1 cellular context compared by ENCODE assay signal in the genomic region with DNA sequence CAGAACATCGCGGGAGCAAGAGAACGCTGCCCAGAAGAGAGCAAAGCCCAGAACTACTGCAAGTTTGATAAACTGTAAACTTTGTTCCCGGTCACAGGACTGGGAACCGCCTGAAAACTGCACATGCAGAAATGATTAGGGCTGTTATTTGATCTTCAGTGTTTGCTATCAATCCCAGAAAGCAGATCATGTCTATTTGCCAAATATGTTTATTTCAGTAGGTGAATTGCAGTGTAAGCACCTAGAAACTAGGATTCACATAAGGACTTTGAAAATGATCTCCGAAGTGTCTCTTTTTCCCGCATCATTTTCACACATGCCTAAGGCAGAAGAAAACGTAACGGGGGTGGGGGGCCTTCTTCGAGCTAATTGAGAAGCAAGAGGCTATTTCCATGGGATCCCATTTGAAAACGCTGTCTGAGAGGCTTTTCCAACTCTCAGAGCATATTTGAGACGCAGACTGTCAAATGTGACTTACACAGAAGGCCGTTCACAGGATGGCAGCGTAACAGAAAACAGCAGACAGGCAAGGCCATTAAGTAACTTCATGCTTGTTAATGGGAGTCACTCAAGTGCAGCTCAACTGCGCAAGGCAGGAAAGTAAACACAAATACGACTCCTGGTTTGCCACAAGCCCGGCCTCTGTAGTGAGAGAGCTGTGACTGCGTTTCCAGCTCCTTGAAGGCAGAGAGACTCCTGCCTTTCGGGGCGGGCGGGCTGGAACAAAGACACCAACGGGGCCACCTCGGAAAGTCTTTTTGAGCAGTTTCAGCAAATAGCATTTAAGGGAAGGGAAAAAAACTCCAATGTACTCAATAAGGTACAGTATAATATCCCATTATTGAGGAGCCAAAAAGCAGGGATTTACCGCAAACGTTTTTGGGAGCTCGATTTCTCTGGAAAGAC.
TF ChIP-seq lines count a peak whose summit lies in the region.

No MANE protein-coding gene starts in this region.

TF ChIP-seq in HepG2, 621 proteins besides CTCF, POLR2A, EP300 and RAD21 (continued from another document and continues in another):
- TF ChIP-seq, protein P1, sequence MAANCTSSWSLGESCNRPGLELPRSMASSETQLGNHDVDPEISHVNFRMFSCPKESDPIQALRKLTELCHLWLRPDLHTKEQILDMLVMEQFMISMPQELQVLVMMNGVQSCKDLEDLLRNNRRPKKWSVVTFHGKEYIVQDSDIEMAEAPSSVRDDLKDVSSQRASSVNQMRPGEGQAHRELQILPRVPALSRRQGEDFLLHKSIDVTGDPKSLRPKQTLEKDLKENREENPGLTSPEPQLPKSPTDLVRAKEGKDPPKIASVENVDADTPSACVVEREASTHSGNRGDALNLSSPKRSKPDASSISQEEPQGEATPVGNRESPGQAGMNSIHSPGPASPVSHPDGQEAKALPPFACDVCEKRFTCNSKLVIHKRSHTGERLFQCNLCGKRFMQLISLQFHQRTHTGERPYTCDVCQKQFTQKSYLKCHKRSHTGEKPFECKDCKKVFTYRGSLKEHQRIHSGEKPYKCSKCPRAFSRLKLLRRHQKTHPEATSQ (CRISPR knock-in tag; IDR thresholded peaks at IDR 0.05; ENCODE audit: borderline replicate concordance): peak; percentile 67
- TF ChIP-seq ELF3 (CRISPR knock-in tag; IDR thresholded peaks at IDR 0.05): peak; percentile 49; the same call in 1 of the 2 replicates
- no peak; the same call in 1 of the 2 replicates for TF ChIP-seq ZNF800 (CRISPR knock-in tag; IDR thresholded peaks at IDR 0.05)
- TF ChIP-seq HES4 (CRISPR knock-in tag; IDR thresholded peaks at IDR 0.05; ENCODE audit: borderline replicate concordance): no peak
- TF ChIP-seq ZNF30 (CRISPR knock-in tag; IDR thresholded peaks at IDR 0.05): peak; percentile 88; the same call in 1 of the 2 replicates
- peak; percentile 78; the same call in 1 of the 2 replicates for TF ChIP-seq MYNN (CRISPR knock-in tag; IDR thresholded peaks at IDR 0.05; ENCODE audit: low read depth)
- TF ChIP-seq MEIS2 (CRISPR knock-in tag; IDR thresholded peaks at IDR 0.05): peak; percentile 92
- peak; percentile 42; the same call in 1 of the 2 replicates for TF ChIP-seq ZNF672 (CRISPR knock-in tag; IDR thresholded peaks at IDR 0.05)
- TF ChIP-seq RBAK (CRISPR knock-in tag; IDR thresholded peaks at IDR 0.05): peak; percentile 40; the same call in 1 of the 2 replicates
- TF ChIP-seq ZMYM3 (CRISPR knock-in tag; IDR thresholded peaks at IDR 0.05): peak; percentile 92
- peak; percentile 82 for TF ChIP-seq ZNF644 (CRISPR knock-in tag; IDR thresholded peaks at IDR 0.05; ENCODE audit: low read depth)
- TF ChIP-seq ZNF343 (CRISPR knock-in tag; IDR thresholded peaks at IDR 0.05): no peak; the same call in 1 of the 2 replicates
- TF ChIP-seq PHB2 (IDR thresholded peaks at IDR 0.05; ENCODE audit: partially characterized antibody): no peak
- TF ChIP-seq HBP1 (CRISPR knock-in tag; IDR thresholded peaks at IDR 0.05; ENCODE audit: low read depth): no peak
- TF ChIP-seq PHF8 (CRISPR knock-in tag; IDR thresholded peaks at IDR 0.05): peak; percentile 59
- TF ChIP-seq ZNF260 (CRISPR knock-in tag; IDR thresholded peaks at IDR 0.05; ENCODE audit: borderline replicate concordance, low read depth): no peak
- peak; percentile 36; the same call in 1 of the 2 replicates for TF ChIP-seq ZSCAN22 (CRISPR knock-in tag; IDR thresholded peaks at IDR 0.05)
- no peak for TF ChIP-seq TEAD2 (CRISPR knock-in tag; IDR thresholded peaks at IDR 0.05)
- TF ChIP-seq, protein P2, sequence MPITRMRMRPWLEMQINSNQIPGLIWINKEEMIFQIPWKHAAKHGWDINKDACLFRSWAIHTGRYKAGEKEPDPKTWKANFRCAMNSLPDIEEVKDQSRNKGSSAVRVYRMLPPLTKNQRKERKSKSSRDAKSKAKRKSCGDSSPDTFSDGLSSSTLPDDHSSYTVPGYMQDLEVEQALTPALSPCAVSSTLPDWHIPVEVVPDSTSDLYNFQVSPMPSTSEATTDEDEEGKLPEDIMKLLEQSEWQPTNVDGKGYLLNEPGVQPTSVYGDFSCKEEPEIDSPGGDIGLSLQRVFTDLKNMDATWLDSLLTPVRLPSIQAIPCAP (CRISPR knock-in tag; IDR thresholded peaks at IDR 0.05; ENCODE audit: low read depth): no peak
- TF ChIP-seq TAF1 (CRISPR knock-in tag; IDR thresholded peaks at IDR 0.05): peak; percentile 80; the same call in 1 of the 2 replicates
- no peak; the same call in none of the 2 replicates for TF ChIP-seq ZNF614 (CRISPR knock-in tag; IDR thresholded peaks at IDR 0.05; ENCODE audit: borderline replicate concordance)
- no peak for TF ChIP-seq ZNF75D (CRISPR knock-in tag; IDR thresholded peaks at IDR 0.05; ENCODE audit: borderline replicate concordance)
- TF ChIP-seq, protein P3, sequence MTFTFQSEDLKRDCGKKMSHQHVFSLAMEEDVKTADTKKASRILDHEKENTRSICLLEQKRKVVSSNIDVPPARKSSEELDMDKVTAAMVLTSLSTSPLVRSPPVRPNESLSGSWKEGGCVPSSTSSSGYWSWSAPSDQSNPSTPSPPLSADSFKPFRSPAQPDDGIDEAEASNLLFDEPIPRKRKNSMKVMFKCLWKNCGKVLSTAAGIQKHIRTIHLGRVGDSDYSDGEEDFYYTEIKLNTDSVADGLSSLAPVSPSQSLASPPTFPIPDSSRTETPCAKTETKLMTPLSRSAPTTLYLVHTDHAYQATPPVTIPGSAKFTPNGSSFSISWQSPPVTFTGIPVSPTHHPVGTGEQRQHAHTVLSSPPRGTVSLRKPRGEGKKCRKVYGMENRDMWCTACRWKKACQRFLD (CRISPR knock-in tag; IDR thresholded peaks at IDR 0.05; ENCODE audit: borderline replicate concordance): no peak; the same call in 1 of the 2 replicates
- peak; percentile 78; the same call in 1 of the 2 replicates for TF ChIP-seq ZNF281 (CRISPR knock-in tag; IDR thresholded peaks at IDR 0.05; ENCODE audit: borderline replicate concordance)
- TF ChIP-seq, protein P4, sequence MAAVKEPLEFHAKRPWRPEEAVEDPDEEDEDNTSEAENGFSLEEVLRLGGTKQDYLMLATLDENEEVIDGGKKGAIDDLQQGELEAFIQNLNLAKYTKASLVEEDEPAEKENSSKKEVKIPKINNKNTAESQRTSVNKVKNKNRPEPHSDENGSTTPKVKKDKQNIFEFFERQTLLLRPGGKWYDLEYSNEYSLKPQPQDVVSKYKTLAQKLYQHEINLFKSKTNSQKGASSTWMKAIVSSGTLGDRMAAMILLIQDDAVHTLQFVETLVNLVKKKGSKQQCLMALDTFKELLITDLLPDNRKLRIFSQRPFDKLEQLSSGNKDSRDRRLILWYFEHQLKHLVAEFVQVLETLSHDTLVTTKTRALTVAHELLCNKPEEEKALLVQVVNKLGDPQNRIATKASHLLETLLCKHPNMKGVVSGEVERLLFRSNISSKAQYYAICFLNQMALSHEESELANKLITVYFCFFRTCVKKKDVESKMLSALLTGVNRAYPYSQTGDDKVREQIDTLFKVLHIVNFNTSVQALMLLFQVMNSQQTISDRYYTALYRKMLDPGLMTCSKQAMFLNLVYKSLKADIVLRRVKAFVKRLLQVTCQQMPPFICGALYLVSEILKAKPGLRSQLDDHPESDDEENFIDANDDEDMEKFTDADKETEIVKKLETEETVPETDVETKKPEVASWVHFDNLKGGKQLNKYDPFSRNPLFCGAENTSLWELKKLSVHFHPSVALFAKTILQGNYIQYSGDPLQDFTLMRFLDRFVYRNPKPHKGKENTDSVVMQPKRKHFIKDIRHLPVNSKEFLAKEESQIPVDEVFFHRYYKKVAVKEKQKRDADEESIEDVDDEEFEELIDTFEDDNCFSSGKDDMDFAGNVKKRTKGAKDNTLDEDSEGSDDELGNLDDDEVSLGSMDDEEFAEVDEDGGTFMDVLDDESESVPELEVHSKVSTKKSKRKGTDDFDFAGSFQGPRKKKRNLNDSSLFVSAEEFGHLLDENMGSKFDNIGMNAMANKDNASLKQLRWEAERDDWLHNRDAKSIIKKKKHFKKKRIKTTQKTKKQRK (IDR thresholded peaks at IDR 0.05; ENCODE audit: low read length): no peak
- TF ChIP-seq, protein P5, sequence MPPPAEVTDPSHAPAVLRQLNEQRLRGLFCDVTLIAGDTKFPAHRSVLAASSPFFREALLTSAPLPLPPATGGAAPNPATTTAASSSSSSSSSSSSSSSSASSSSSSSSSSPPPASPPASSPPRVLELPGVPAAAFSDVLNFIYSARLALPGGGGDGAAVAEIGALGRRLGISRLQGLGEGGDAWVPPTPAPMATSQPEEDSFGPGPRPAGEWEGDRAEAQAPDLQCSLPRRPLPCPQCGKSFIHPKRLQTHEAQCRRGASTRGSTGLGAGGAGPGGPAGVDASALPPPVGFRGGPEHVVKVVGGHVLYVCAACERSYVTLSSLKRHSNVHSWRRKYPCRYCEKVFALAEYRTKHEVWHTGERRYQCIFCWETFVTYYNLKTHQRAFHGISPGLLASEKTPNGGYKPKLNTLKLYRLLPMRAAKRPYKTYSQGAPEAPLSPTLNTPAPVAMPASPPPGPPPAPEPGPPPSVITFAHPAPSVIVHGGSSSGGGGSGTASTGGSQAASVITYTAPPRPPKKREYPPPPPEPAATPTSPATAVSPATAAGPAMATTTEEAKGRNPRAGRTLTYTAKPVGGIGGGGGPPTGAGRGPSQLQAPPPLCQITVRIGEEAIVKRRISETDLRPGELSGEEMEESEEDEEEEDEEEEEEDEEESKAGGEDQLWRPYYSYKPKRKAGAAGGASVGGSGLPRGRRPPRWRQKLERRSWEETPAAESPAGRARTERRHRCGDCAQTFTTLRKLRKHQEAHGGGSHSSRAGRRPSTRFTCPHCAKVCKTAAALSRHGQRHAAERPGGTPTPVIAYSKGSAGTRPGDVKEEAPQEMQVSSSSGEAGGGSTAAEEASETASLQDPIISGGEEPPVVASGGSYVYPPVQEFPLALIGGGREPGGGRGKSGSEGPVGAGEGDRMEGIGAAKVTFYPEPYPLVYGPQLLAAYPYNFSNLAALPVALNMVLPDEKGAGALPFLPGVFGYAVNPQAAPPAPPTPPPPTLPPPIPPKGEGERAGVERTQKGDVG (CRISPR knock-in tag; IDR thresholded peaks at IDR 0.05; ENCODE audit: borderline replicate concordance): peak; percentile 95
- peak; percentile 38; the same call in 1 of the 2 replicates for TF ChIP-seq RNF219 (CRISPR knock-in tag; IDR thresholded peaks at IDR 0.05)
- no peak for TF ChIP-seq FOXK2 (IDR thresholded peaks at IDR 0.05)
- no peak; the same call in 1 of the 2 replicates for TF ChIP-seq KLF15 (CRISPR knock-in tag; IDR thresholded peaks at IDR 0.05; ENCODE audit: borderline replicate concordance)
- peak; percentile 54 for TF ChIP-seq MED8 (CRISPR knock-in tag; IDR thresholded peaks at IDR 0.05; ENCODE audit: insufficient replicate concordance)
